Comparison of ENCODE assay signal across 15 cellular contexts in the genomic region with DNA sequence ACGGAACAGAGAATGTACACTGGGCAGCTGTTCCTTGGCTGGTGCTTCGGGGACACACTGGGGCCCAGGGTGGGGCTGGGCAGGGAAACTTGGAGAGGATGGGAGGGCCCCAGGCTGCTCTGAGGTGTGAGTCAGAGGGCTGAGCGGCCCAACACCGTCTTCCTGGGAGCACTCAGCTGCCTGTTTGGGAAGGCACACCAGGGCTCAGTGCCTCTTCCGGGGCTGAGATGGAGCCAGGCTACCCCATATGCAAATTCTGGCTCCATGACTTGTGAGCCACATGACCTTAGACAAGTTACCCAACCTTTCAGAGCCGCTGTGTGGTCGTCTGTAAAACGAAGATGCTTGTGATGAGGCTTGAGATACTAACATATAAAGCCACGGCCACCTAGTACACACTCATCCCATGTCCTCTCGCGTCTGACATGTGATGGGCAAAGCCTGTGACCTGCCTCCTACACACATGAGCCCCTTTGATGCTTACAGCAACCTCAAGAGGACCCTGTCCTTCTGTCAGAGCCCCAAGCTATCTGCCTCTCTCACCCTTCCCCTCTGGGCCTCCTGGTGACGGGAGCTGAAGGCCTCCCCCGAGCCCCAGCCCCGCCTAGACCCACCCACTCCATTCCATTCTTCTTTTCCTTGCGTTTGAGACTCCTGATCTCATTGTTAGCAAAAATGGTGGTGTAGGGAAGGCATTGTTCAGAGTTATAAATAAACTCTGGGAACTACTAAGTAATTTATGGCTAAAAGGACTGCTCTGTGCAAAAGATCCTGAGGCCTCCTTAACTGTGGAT. TPM values are rescaled to one million over a fixed set of nuclear protein-coding genes. Genes with fewer than 3 reads are reported as not detected.
DNase-seq lines count a peak whose midpoint lies in the region; ATAC-seq, FAIRE-seq and TF ChIP-seq lines count a peak whose summit lies in the region.
"Had no signal": no experiment of that assay in that cellular context is flagged by ENCODE, and none has a peak within 500 bp of the region (broad histone marks: within the 10 kb centered on the region; RNA-seq: fewer than 3 reads in every experiment).

No MANE protein-coding gene starts in this region.

- H3K27me3 ChIP-seq in hepatocyte: no peaks in the 10 kb centered on the region
- H3K27me3 ChIP-seq: sigmoid colon had no signal

- no peak overlapping the region for H3K4me3 Mint-ChIP-seq in type B pancreatic cell
- H3K4me3 Mint-ChIP-seq: CD4-positive, CD25-positive, alpha-beta regulatory T cell; natural killer cell treated with Interleukin-12 subunit alpha and Interleukin-12 subunit beta and Interleukin-15 and Interleukin-18, amount 100 ng/mL, for 72 hours had no signal

- WGBS in hepatocyte (ENCODE audit: low lambda C conversion rate, missing lambda C conversion rate): 74% methylated on average over 12 of the region's 15 CpGs

- H3K4me1 Mint-ChIP-seq in type B pancreatic cell (ENCODE audit: unreplicated experiment): peaks cover 16% of the 10 kb centered on the region
- H3K4me1 Mint-ChIP-seq: CD4-positive, CD25-positive, alpha-beta regulatory T cell had no signal

- H3K4me2 ChIP-seq in hepatocyte: no peak overlapping the region

- no peaks in the 10 kb centered on the region for H3K9me3 ChIP-seq in hepatocyte (ENCODE audit: low read depth)
- H3K9me3 ChIP-seq: sigmoid colon had no signal

- no peak for FAIRE-seq in H54 (lab: Jason Lieb, UNC)
- FAIRE-seq: GM18507 had no signal

- H3K4me1 ChIP-seq in hepatocyte (ENCODE audit: insufficient read depth): no peaks in the 10 kb centered on the region
- H3K4me1 ChIP-seq: sigmoid colon had no signal

- H3K79me2 ChIP-seq in hepatocyte: no peaks in the 10 kb centered on the region

- H3K4me3 ChIP-seq in hepatocyte: no peak overlapping the region
- H3K4me3 ChIP-seq: sigmoid colon had no signal

- peak overlapping the region; percentile 76 for H3K27ac Mint-ChIP-seq in type B pancreatic cell
- H3K27ac Mint-ChIP-seq: CD4-positive, CD25-positive, alpha-beta regulatory T cell; natural killer cell treated with Interleukin-12 subunit alpha and Interleukin-12 subunit beta and Interleukin-15 and Interleukin-18, amount 100 ng/mL, for 72 hours had no signal

- H3K9me2 ChIP-seq in hepatocyte (replicated peaks; ENCODE audit: insufficient read depth): no peaks in the 10 kb centered on the region

- no peak for ATAC-seq in HG02973 (IDR thresholded peaks at IDR 0.05; ENCODE audit: unreplicated experiment)
- ATAC-seq: left colon had no signal

- no peaks in the 10 kb centered on the region for H3K9me3 Mint-ChIP-seq in type B pancreatic cell
- H3K9me3 Mint-ChIP-seq: CD4-positive, CD25-positive, alpha-beta regulatory T cell; natural killer cell treated with Interleukin-12 subunit alpha and Interleukin-12 subunit beta and Interleukin-15 and Interleukin-18, amount 100 ng/mL, for 72 hours had no signal

- H2AFZ ChIP-seq in hepatocyte: no peak overlapping the region

- DNase-seq in H54 (ENCODE audit: insufficient read length, low spot score): peak; percentile 74
- peak; percentile 74 for DNase-seq in RPMI7951 (ENCODE audit: low read depth)
- peak; percentile 20 for DNase-seq in hepatocyte (ENCODE audit: low spot score)
- DNase-seq in type B pancreatic cell (ENCODE audit: extremely low spot score, unreplicated experiment): no peak
- no peak for DNase-seq in activated CD8-positive, alpha-beta memory T cell treated with anti-CD3 and anti-CD28 coated beads for 24 hours
- no peak for DNase-seq in stimulated activated CD4-positive, alpha-beta T cell treated with anti-CD3 and anti-CD28 coated beads, Interleukin-4, amount 100 ng/mL, for 4 hours
- DNase-seq: amygdala; CD4-positive, CD25-positive, alpha-beta regulatory T cell; GOT3; left colon; NCI-H1436; sigmoid colon had no signal

- H3K36me3 Mint-ChIP-seq in type B pancreatic cell: no peaks in the 10 kb centered on the region
- H3K36me3 Mint-ChIP-seq: CD4-positive, CD25-positive, alpha-beta regulatory T cell; natural killer cell treated with Interleukin-12 subunit alpha and Interleukin-12 subunit beta and Interleukin-15 and Interleukin-18, amount 100 ng/mL, for 72 hours had no signal

- TF ChIP-seq CTCF in hepatocyte (IDR thresholded peaks at IDR 0.05; ENCODE audit: poor library complexity) (no peak), type B pancreatic cell (conservative IDR thresholded peaks at IDR 0.05) (no peak)

- no peaks in the 10 kb centered on the region for H3K27me3 Mint-ChIP-seq in type B pancreatic cell
- H3K27me3 Mint-ChIP-seq: CD4-positive, CD25-positive, alpha-beta regulatory T cell had no signal

- no peaks in the 10 kb centered on the region for H4K20me1 ChIP-seq in hepatocyte (ENCODE audit: insufficient read depth, poor library complexity, severe bottlenecking)

- no peak for TF ChIP-seq POLR2A in H54 (IDR thresholded peaks at IDR 0.05; ENCODE audit: low read depth, low read length)

- H3K36me3 ChIP-seq in hepatocyte (replicated peaks; ENCODE audit: insufficient read depth, low read depth): no peaks in the 10 kb centered on the region
- H3K36me3 ChIP-seq: sigmoid colon had no signal

- H3K27ac ChIP-seq in hepatocyte: no peak overlapping the region
- H3K27ac ChIP-seq: sigmoid colon had no signal

RNA-seq across cellular contexts. Expression of gene KLRG2, which starts 26.1 kb away (rescaled TPM):
- not detected in 2 replicates for total RNA-seq in RPMI7951 (2014; rRNA removed; shearing (Covaris generic))
- total RNA-seq in hepatocyte (0.08 and 0.23 TPM in 2 replicates), type B pancreatic cell (ENCODE audit: low replicate concordance) (4.7 and 14.0 TPM in 2 replicates)
- 0.07 TPM in 1 of 2 replicates, not detected in the other for polyA plus RNA-seq in hepatocyte
- total RNA-seq: CD4-positive, CD25-positive, alpha-beta regulatory T cell; natural killer cell treated with Interleukin-12 subunit alpha and Interleukin-12 subunit beta and Interleukin-15 and Interleukin-18, amount 100 ng/mL, for 72 hours had no signal
- polyA plus RNA-seq: CD4-positive, CD25-positive, alpha-beta regulatory T cell had no signal

Comparison
In these comparisons a context has a peak if more than half of its experiments do, and no peak if none do; other contexts are left out.
1. DNase-seq: peak in H54 (single experiment), RPMI7951 (single experiment) and hepatocyte (single experiment); none in type B pancreatic cell (single experiment), activated CD8-positive, alpha-beta memory T cell treated with anti-CD3 and anti-CD28 coated beads for 24 hours (single experiment) and stimulated activated CD4-positive, alpha-beta T cell treated with anti-CD3 and anti-CD28 coated beads, Interleukin-4, amount 100 ng/mL, for 4 hours (0 of 2).